12 cellular contexts compared by ENCODE assay signal in the genomic region with DNA sequence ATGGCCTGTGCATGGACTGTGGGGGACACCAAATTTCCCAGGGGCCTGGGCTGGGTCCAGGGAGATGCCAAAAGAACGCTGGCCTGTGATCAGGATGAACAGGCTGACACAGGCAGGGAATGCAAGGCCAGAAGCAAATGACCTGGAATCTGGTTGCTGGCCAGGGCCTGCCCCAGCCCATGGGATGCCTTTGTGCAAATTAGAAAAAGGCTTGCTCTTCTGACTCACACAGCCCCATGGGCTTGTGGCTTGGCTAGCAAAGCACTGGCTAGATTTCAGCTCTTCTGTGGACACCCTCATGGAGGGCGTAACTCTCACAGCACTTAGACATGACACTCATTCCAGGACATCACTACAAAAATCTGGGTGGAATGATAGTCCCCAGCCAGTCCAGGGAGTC. TPM values are rescaled to one million over a fixed set of nuclear protein-coding genes. Genes with fewer than 3 reads are reported as not detected.
A peak's percentile ranks its signal among the peaks of the same experiment; 100 is the strongest.
DNase-seq lines count a peak whose midpoint lies in the region; ATAC-seq, FAIRE-seq and TF ChIP-seq lines count a peak whose summit lies in the region.
"Had no signal": no experiment of that assay in that cellular context is flagged by ENCODE, and none has a peak within 500 bp of the region (broad histone marks: within the 10 kb centered on the region; RNA-seq: fewer than 3 reads in every experiment).

No MANE protein-coding gene starts in this region.

- intact Hi-C loops in right cardiac atrium (cut with DNase I): no loop called here
- intact Hi-C loops in stomach (cut with DNase I; ENCODE audit: low total_unique reads): no loop called here

- 57% methylated on average over 2 of the region's 2 CpGs for WGBS in right cardiac atrium
- 57 to 83% (median 70%) methylated on average over 1 to 2 of the region's 2 CpGs for WGBS in stomach, 5 donors

- H3K4me1 Mint-ChIP-seq in stimulated activated naive B cell treated with anti-CD40 and anti-IgM and Interleukin-4, amounts not matched to agents 10 μg/mL and 1 μg/mL and 100 μg/mL, for 72 hours: peaks cover 47 to 86% of the 10 kb centered on the region in 2 donors

- H3K9me3 ChIP-seq in right cardiac atrium (ENCODE audit: control insufficient read depth, low read length) (no peaks in the 10 kb centered on the region), stomach (peaks cover 0 to 6% (median 4%) of the 10 kb centered on the region in 4 donors)

- no peaks in the 10 kb centered on the region for H3K4me1 ChIP-seq in right cardiac atrium (ENCODE audit: control insufficient read depth, insufficient read depth, low read length)
- peaks cover 4 to 14% (median 7%) of the 10 kb centered on the region in 4 donors for H3K4me1 ChIP-seq in stomach

- peaks cover 2 to 6% of the 10 kb centered on the region in 2 donors for H3K36me3 Mint-ChIP-seq in stimulated activated naive B cell treated with anti-CD40 and anti-IgM and Interleukin-4, amounts not matched to agents 10 μg/mL and 1 μg/mL and 100 μg/mL, for 72 hours

- H3K36me3 ChIP-seq in brain microvascular endothelial cell (replicated peaks): no peaks in the 10 kb centered on the region
- no peaks in the 10 kb centered on the region for H3K36me3 ChIP-seq in stomach

- H3K27me3 ChIP-seq in brain microvascular endothelial cell (replicated peaks): no peaks in the 10 kb centered on the region
- H3K27me3 ChIP-seq in right cardiac atrium (ENCODE audit: control insufficient read depth, insufficient read depth): no peaks in the 10 kb centered on the region
- no peaks in the 10 kb centered on the region for H3K27me3 ChIP-seq in stomach

- in situ Hi-C loops in brain microvascular endothelial cell (cut with HindIII; ENCODE audit: low pct_ligation_motif_present, low sequenced_read_pairs): no loop called here

- no peak for FAIRE-seq in GM12891 (lab: Jason Lieb, UNC)
- FAIRE-seq: G401.6, islet of Langerhans had no signal

- DNase-seq in H4 (ENCODE audit: low spot score): peak; percentile 76
- peak; percentile 91 for DNase-seq in brain microvascular endothelial cell
- peak; percentile 82 to 89 (median 86) for DNase-seq in right cardiac atrium
- no peak for DNase-seq in stimulated activated naive B cell treated with anti-CD40 and anti-IgM and Interleukin-4, amounts not matched to agents 10 μg/mL and 1 μg/mL and 100 μg/mL, for 72 hours
- no peak for DNase-seq in RPMI8226
- no peak for DNase-seq in stomach
- DNase-seq in GM12891 (ENCODE audit: insufficient read length, low spot score): no peak
- DNase-seq: activated CD4-positive, CD25-positive, alpha-beta regulatory T cell treated with anti-CD3 and anti-CD28 coated beads, Interleukin-2, amount 50 U/mL, for 72 hours; NCI-H69 had no signal

- H3K27ac ChIP-seq in brain microvascular endothelial cell (no peak overlapping the region), right cardiac atrium (ENCODE audit: low read length) (no peak overlapping the region), stomach (no peak overlapping the region)

- no peak overlapping the region for H3K4me3 Mint-ChIP-seq in stimulated activated naive B cell treated with anti-CD40 and anti-IgM and Interleukin-4, amounts not matched to agents 10 μg/mL and 1 μg/mL and 100 μg/mL, for 72 hours

- H3K27ac Mint-ChIP-seq in stimulated activated naive B cell treated with anti-CD40 and anti-IgM and Interleukin-4, amounts not matched to agents 10 μg/mL and 1 μg/mL and 100 μg/mL, for 72 hours: peak overlapping the region; percentile 25

- H3K4me3 ChIP-seq in brain microvascular endothelial cell (ENCODE audit: low read depth, low read length) (no peak overlapping the region), right cardiac atrium (ENCODE audit: low read length) (no peak overlapping the region), stomach (no peak overlapping the region)

- H3K9me3 Mint-ChIP-seq in stimulated activated naive B cell treated with anti-CD40 and anti-IgM and Interleukin-4, amounts not matched to agents 10 μg/mL and 1 μg/mL and 100 μg/mL, for 72 hours: peaks cover 4 to 10% of the 10 kb centered on the region in 2 donors

- TF ChIP-seq EP300 in stomach (IDR thresholded peaks at IDR 0.05): no peak

- TF ChIP-seq POLR2A in stomach (IDR thresholded peaks at IDR 0.05) (no peak), GM12891 (IDR thresholded peaks at IDR 0.05; ENCODE audit: low read depth, low read length) (no peak)

- peak; percentile 74 to 83 for ATAC-seq in right cardiac atrium
- ATAC-seq in stimulated activated naive B cell treated with anti-CD40 and anti-IgM and Interleukin-4, amounts not matched to agents 10 μg/mL and 1 μg/mL and 100 μg/mL, for 72 hours (replicated peaks): no peak
- no peak for ATAC-seq in GM18498 (IDR thresholded peaks at IDR 0.05; ENCODE audit: unreplicated experiment)

- TF ChIP-seq CTCF in brain microvascular endothelial cell (IDR thresholded peaks at IDR 0.05; ENCODE audit: low read depth, low read length, missing control alignments) (no peak), stomach (IDR thresholded peaks at IDR 0.05) (no peak)

- peaks cover 6 to 19% of the 10 kb centered on the region in 2 donors for H3K27me3 Mint-ChIP-seq in stimulated activated naive B cell treated with anti-CD40 and anti-IgM and Interleukin-4, amounts not matched to agents 10 μg/mL and 1 μg/mL and 100 μg/mL, for 72 hours

TF ChIP-seq in GM12891, 5 proteins besides CTCF, POLR2A, EP300 and RAD21:
- TF ChIP-seq POU2F2 (IDR thresholded peaks at IDR 0.05; ENCODE audit: low read depth, low read length): no peak
- TF ChIP-seq POLR2AphosphoS5 (IDR thresholded peaks at IDR 0.05; ENCODE audit: low read depth, low read length): no peak
- TF ChIP-seq TAF1 (IDR thresholded peaks at IDR 0.05; ENCODE audit: low read depth, low read length): no peak
- no peak for TF ChIP-seq SPI1 (IDR thresholded peaks at IDR 0.05; ENCODE audit: low read depth, low read length)
- no peak for TF ChIP-seq PAX5 (IDR thresholded peaks at IDR 0.05; ENCODE audit: insufficient read depth, low read length, severe bottlenecking)

RNA-seq across cellular contexts. Expression of a gene that starts 45.8 kb away (rescaled TPM):
- total RNA-seq in H4 (2014; rRNA removed; shearing (Covaris generic)): 4.4 and 6.1 TPM in 2 replicates
- total RNA-seq in right cardiac atrium (10 to 100 TPM in 1 of 4 donors, 1 to 10 TPM in 3; 9.3 to 10.7 (median 9.9) TPM), stomach (10 to 100 TPM in 2 of 5 donors, 1 to 10 TPM in 3; 6.1 to 27.0 (median 7.6) TPM)
- polyA plus RNA-seq in right cardiac atrium (5.3 TPM), stomach (1 to 10 TPM; 6.5 to 9.8 (median 6.7) TPM)
- 7.5 TPM for polyA plus RNA-seq in GM12891 (2012; ENCODE audit: low read depth, missing spikeins)

Comparison
In these comparisons a context has a peak if more than half of its experiments do, and no peak if none do; other contexts are left out.
1. DNase-seq: peak in H4 (single experiment), brain microvascular endothelial cell (single experiment) and right cardiac atrium (3 of 3); none in stimulated activated naive B cell treated with anti-CD40 and anti-IgM and Interleukin-4, amounts not matched to agents 10 μg/mL and 1 μg/mL and 100 μg/mL, for 72 hours (single experiment), RPMI8226 (single experiment), stomach (single experiment) and GM12891 (single experiment).
2. ATAC-seq: peak in right cardiac atrium (2 of 2); none in stimulated activated naive B cell treated with anti-CD40 and anti-IgM and Interleukin-4, amounts not matched to agents 10 μg/mL and 1 μg/mL and 100 μg/mL, for 72 hours (0 of 2) and GM18498 (single experiment).